In genomic region chr15:77569647-77570186, GRCh38 we compare ENCODE assay signal across 11 cellular contexts.
DNase-seq lines count a peak whose midpoint lies in the region; ATAC-seq and TF ChIP-seq lines count a peak whose summit lies in the region.
"Had no signal": no experiment of that assay in that cellular context is flagged by ENCODE, and none has a peak within 500 bp of the region (broad histone marks: within the 10 kb centered on the region; RNA-seq: fewer than 3 reads in every experiment).

No MANE protein-coding gene starts in this region.

- H3K23me2 ChIP-seq in H9 (ENCODE audit: insufficient read length, low read depth, low read length, poor library complexity, severe bottlenecking): no peaks in the 10 kb centered on the region

- TF ChIP-seq CTCF in smooth muscle cell (IDR thresholded peaks at IDR 0.05; ENCODE audit: borderline replicate concordance, insufficient read depth, poor library complexity, severe bottlenecking) (no peak), H9 (conservative IDR thresholded peaks at IDR 0.05) (no peak)

- peaks cover 3% of the 10 kb centered on the region for H3K27me3 ChIP-seq in adipocyte (replicated peaks; ENCODE audit: control insufficient read depth, insufficient read depth, low read length)
- H3K27me3 ChIP-seq in smooth muscle cell (ENCODE audit: low read depth): no peaks in the 10 kb centered on the region
- no peaks in the 10 kb centered on the region for H3K27me3 ChIP-seq in H9 (ENCODE audit: insufficient read depth, low read length)

- no peak overlapping the region for H2AK5ac ChIP-seq in H9 (ENCODE audit: insufficient read length, low read length)

- no peaks in the 10 kb centered on the region for H3K36me3 ChIP-seq in adipocyte (ENCODE audit: control insufficient read depth, insufficient read depth, low read length, severe bottlenecking)
- H3K36me3 ChIP-seq in smooth muscle cell (ENCODE audit: low read depth): no peaks in the 10 kb centered on the region

- H3K4me3 Mint-ChIP-seq in H9: no peak overlapping the region
- H3K4me3 Mint-ChIP-seq: central memory CD8-positive, alpha-beta T cell; stimulated activated effector memory CD8-positive, alpha-beta T cell treated with anti-CD3 and anti-CD28 coated beads, Interleukin-12 subunit alpha, Interleukin-12 subunit beta, amount 100 ng/mL, for 72 hours had no signal

- H4K8ac ChIP-seq in H9 (replicated peaks; ENCODE audit: insufficient read length, low read depth, low read length): no peak overlapping the region

- H3K4me1 ChIP-seq in adipocyte (ENCODE audit: control insufficient read depth, insufficient read depth, low read length) (peaks cover 18% of the 10 kb centered on the region), smooth muscle cell (ENCODE audit: low read depth) (peaks cover 20% of the 10 kb centered on the region), H9 (ENCODE audit: insufficient read depth, low read length) (0 out of 2 replicates have a peak, but pooled peaks cover 3% of the 10 kb centered on the region)

- peak overlapping the region; percentile 50 for H3K27ac ChIP-seq in smooth muscle cell (ENCODE audit: low read depth)
- H3K27ac ChIP-seq in H9 (ENCODE audit: insufficient read length, low read depth, low read length): no peak overlapping the region
- H3K27ac ChIP-seq: RWPE1 had no signal

- 35% methylated on average over 7 of the region's 7 CpGs for WGBS in smooth muscle cell (ENCODE audit: low lambda C conversion rate)
- no CpG with 5 or more reads among the region's 7 CpGs for WGBS in H9 (ENCODE audit: extremely low coverage, insufficient read length, low lambda C conversion rate)

- H3K79me2 ChIP-seq in smooth muscle cell (ENCODE audit: low read depth): no peaks in the 10 kb centered on the region
- H3K79me2 ChIP-seq in H9 (ENCODE audit: insufficient read depth, low read length): no peaks in the 10 kb centered on the region

- ATAC-seq in left colon: no peak
- ATAC-seq: stimulated activated effector memory CD8-positive, alpha-beta T cell treated with anti-CD3 and anti-CD28 coated beads, Interleukin-12 subunit alpha, Interleukin-12 subunit beta, amount 100 ng/mL, for 72 hours had no signal

- H3K9ac ChIP-seq in adipocyte (ENCODE audit: low read length) (peak overlapping the region; percentile 51), smooth muscle cell (ENCODE audit: low read depth) (no peak overlapping the region), H9 (ENCODE audit: extremely low read depth, insufficient read length, low read length) (no peak overlapping the region)

- H3K4me3 ChIP-seq in adipocyte (ENCODE audit: low read length): peak overlapping the region; percentile 80
- peak overlapping the region; percentile 33 for H3K4me3 ChIP-seq in smooth muscle cell

- no peak overlapping the region for H2BK5ac ChIP-seq in H9 (ENCODE audit: insufficient read length, low read length)

- no peak overlapping the region for H3K56ac ChIP-seq in H9 (ENCODE audit: insufficient read length, low read depth, low read length)

- peak overlapping the region; percentile 74 for H3K4me2 ChIP-seq in smooth muscle cell
- H3K4me2 ChIP-seq in H9 (ENCODE audit: insufficient read depth, insufficient read length, low read length): no peak overlapping the region

- H3K4me1 Mint-ChIP-seq in H9: peaks cover 40 to 44% of the 10 kb centered on the region in 2 experiments
- H3K4me1 Mint-ChIP-seq: central memory CD8-positive, alpha-beta T cell; stimulated activated effector memory CD8-positive, alpha-beta T cell treated with anti-CD3 and anti-CD28 coated beads, Interleukin-12 subunit alpha, Interleukin-12 subunit beta, amount 100 ng/mL, for 72 hours had no signal

- no peak overlapping the region for H2BK15ac ChIP-seq in H9 (ENCODE audit: low read depth, low read length)

- H2BK120ac ChIP-seq in H9 (ENCODE audit: low read depth, low read length, poor library complexity, severe bottlenecking): no peak overlapping the region

- no peak overlapping the region for H3K4ac ChIP-seq in H9 (ENCODE audit: low read depth, low read length)

- no peak overlapping the region for H2BK20ac ChIP-seq in H9 (ENCODE audit: low read depth, low read length, poor library complexity, severe bottlenecking)

- H4K5ac ChIP-seq in H9 (ENCODE audit: insufficient read length, low read depth, low read length): no peak overlapping the region

- no peak overlapping the region for H2BK12ac ChIP-seq in H9 (ENCODE audit: insufficient read length, low read depth, low read length)

- no peaks in the 10 kb centered on the region for H3K36me3 Mint-ChIP-seq in H9 (ENCODE audit: insufficient read depth in 1 of 3, low read depth in 3 of 3)
- H3K36me3 Mint-ChIP-seq: stimulated activated effector memory CD8-positive, alpha-beta T cell treated with anti-CD3 and anti-CD28 coated beads, Interleukin-12 subunit alpha, Interleukin-12 subunit beta, amount 100 ng/mL, for 72 hours had no signal

- no peaks in the 10 kb centered on the region for H3K9me3 Mint-ChIP-seq in H9
- H3K9me3 Mint-ChIP-seq: central memory CD8-positive, alpha-beta T cell; stimulated activated effector memory CD8-positive, alpha-beta T cell treated with anti-CD3 and anti-CD28 coated beads, Interleukin-12 subunit alpha, Interleukin-12 subunit beta, amount 100 ng/mL, for 72 hours had no signal

- H3K9me3 ChIP-seq in adipocyte (ENCODE audit: control insufficient read depth, low read length): no peaks in the 10 kb centered on the region
- no peaks in the 10 kb centered on the region for H3K9me3 ChIP-seq in smooth muscle cell (replicated peaks; ENCODE audit: low read depth)
- H3K9me3 ChIP-seq in H9 (ENCODE audit: control insufficient read depth, low read depth, low read length): no peaks in the 10 kb centered on the region

- H3T11ph ChIP-seq in H9 (ENCODE audit: low read length): no peak overlapping the region

- no peak overlapping the region for H3K23ac ChIP-seq in H9 (ENCODE audit: insufficient read length, low read depth, low read length)

- intact Hi-C loops in left colon (cut with DNase I, micrococcal nuclease): no loop called here

- H2AFZ ChIP-seq in smooth muscle cell (ENCODE audit: low read depth) (peak overlapping the region; percentile 92), H9 (ENCODE audit: low read length) (no peak overlapping the region)

- H3K14ac ChIP-seq in H9 (ENCODE audit: insufficient read depth, low read length): no peak overlapping the region; the same call in 1 of the 2 replicates

- H3K79me1 ChIP-seq in H9 (ENCODE audit: insufficient read depth, low read depth, low read length, poor library complexity, severe bottlenecking): no peaks in the 10 kb centered on the region

- H3K18ac ChIP-seq in H9 (ENCODE audit: insufficient read length, low read depth, low read length): no peak overlapping the region

- H3K27ac Mint-ChIP-seq in H9: peak overlapping the region in 1 of 3 experiments; percentile 82; a peak in 2 of 7 replicates
- H3K27ac Mint-ChIP-seq: stimulated activated effector memory CD8-positive, alpha-beta T cell treated with anti-CD3 and anti-CD28 coated beads, Interleukin-12 subunit alpha, Interleukin-12 subunit beta, amount 100 ng/mL, for 72 hours had no signal

- peaks cover 12% of the 10 kb centered on the region for H3F3A ChIP-seq in smooth muscle cell (ENCODE audit: low read depth)

- H4K20me1 ChIP-seq in smooth muscle cell (ENCODE audit: low read depth): no peaks in the 10 kb centered on the region
- H4K20me1 ChIP-seq in H9 (ENCODE audit: control insufficient read depth, insufficient read depth, insufficient read length): no peaks in the 10 kb centered on the region

- H4K91ac ChIP-seq in H9 (ENCODE audit: insufficient read length, low read depth, low read length): no peak overlapping the region

- peak; percentile 21 for DNase-seq in NCI-H146 (lab: John Stamatoyannopoulos, UW)
- no peak for DNase-seq in adipocyte (ENCODE audit: low read depth)
- peak; percentile 44 for DNase-seq in iris pigment epithelial cell (ENCODE audit: low read depth)
- DNase-seq in smooth muscle cell (lab: John Stamatoyannopoulos, UW; ENCODE audit: unreplicated experiment): no peak
- no peak for DNase-seq in left colon
- no peak for DNase-seq in ecto neural progenitor cell (ENCODE audit: low spot score)
- DNase-seq in RKO (ENCODE audit: low spot score): no peak
- DNase-seq in H9: no peak

- peaks cover 7% of the 10 kb centered on the region for H3K27me3 Mint-ChIP-seq in H9 (ENCODE audit: low read depth)

Comparison
In these comparisons a context has a peak if more than half of its experiments do, and no peak if none do; other contexts are left out.
1. DNase-seq: peak in NCI-H146 (single experiment) and iris pigment epithelial cell (single experiment); none in adipocyte (single experiment), smooth muscle cell (single experiment), left colon (0 of 2), ecto neural progenitor cell (single experiment), RKO (single experiment) and H9 (single experiment).